In genomic region chr20:61986762-61987321, GRCh38 we compare ENCODE assay signal across 23 cellular contexts.
DNase-seq lines count a peak whose midpoint lies in the region; ATAC-seq, FAIRE-seq and TF ChIP-seq lines count a peak whose summit lies in the region.
"Had no signal": no experiment of that assay in that cellular context is flagged by ENCODE, and none has a peak within 500 bp of the region (broad histone marks: within the 10 kb centered on the region; RNA-seq: fewer than 3 reads in every experiment).

No MANE protein-coding gene starts in this region.

- H3K36me3 ChIP-seq in cardiac muscle cell: peaks cover 2% of the 10 kb centered on the region
- peaks cover 22 to 30% of the 10 kb centered on the region in 2 donors for H3K36me3 ChIP-seq in kidney (ENCODE audit: control insufficient read depth in 1 of 2, insufficient read depth in 2 of 2, low read length in 2 of 2)

- H3K4me1 ChIP-seq in cardiac muscle cell (ENCODE audit: low read depth) (peaks cover 10% of the 10 kb centered on the region), kidney (ENCODE audit: control insufficient read depth in 1 of 2, insufficient read depth in 1 of 2, low read depth in 1 of 2, low read length in 2 of 2) (no peaks in the 10 kb centered on the region)

- DNase-seq in Right ventricle myocardium superior (peak; percentile 43), cardiac septum (ENCODE audit: low spot score) (no peak), cardiac muscle cell (ENCODE audit: low read depth in 1 of 2, low spot score in 1 of 2) (peak in 1 of 2 donors; percentile 21), kidney (peak; percentile 35), GM03348 (ENCODE audit: low spot score) (no peak), MV-4-11 (lab: John Stamatoyannopoulos, UW) (no peak)
- DNase-seq in activated naive CD8-positive, alpha-beta T cell treated with anti-CD3 and anti-CD28 coated beads for 36 hours: no peak
- DNase-seq: CD4-positive, alpha-beta T cell; KBM-7; NCI-H1105 treated with DMSO at 0.1 percent for 48 hours; NCI-H2029; NCI-H446; NCI-H524 treated with DMSO at 0.1 percent for 48 hours; NCI-H774; NK-92 treated with Interleukin-12 subunit alpha and Interleukin-12 subunit beta, amount 100 ng/mL, for 24 hours; PC-9; SHP77 had no signal

- H3K27ac Mint-ChIP-seq in activated naive CD8-positive, alpha-beta T cell treated with anti-CD3 and anti-CD28 coated beads for 36 hours: no peak overlapping the region
- H3K27ac Mint-ChIP-seq: CD4-positive, alpha-beta T cell had no signal

- H3K27me3 ChIP-seq in cardiac muscle cell: no peaks in the 10 kb centered on the region
- H3K27me3 ChIP-seq: BLaER1 treated with 17β-estradiol and CSF1 and Interleukin-3, amounts not matched to agents 10 nM and 100 nM had no signal

- no peak for FAIRE-seq in kidney (lab: Jason Lieb, UNC)
- FAIRE-seq: A204.1, D721Med, GM18507, H54 had no signal

- peaks cover 70% of the 10 kb centered on the region for H3K36me3 Mint-ChIP-seq in activated naive CD8-positive, alpha-beta T cell treated with anti-CD3 and anti-CD28 coated beads for 36 hours

- H3K4me3 ChIP-seq in cardiac muscle cell: no peak overlapping the region
- no peak overlapping the region for H3K4me3 ChIP-seq in kidney (ENCODE audit: low read length in 2 of 2)
- H3K4me3 ChIP-seq: PC-9 had no signal

- H3K27ac ChIP-seq in cardiac muscle cell (peak overlapping the region; percentile 64), kidney (ENCODE audit: low read depth in 2 of 2, low read length in 2 of 2) (no peak overlapping the region)
- H3K27ac ChIP-seq: BLaER1 treated with 17β-estradiol and CSF1 and Interleukin-3, amounts not matched to agents 10 nM and 100 nM; HL-60; PC-9 had no signal

- H3K4me1 Mint-ChIP-seq in activated naive CD8-positive, alpha-beta T cell treated with anti-CD3 and anti-CD28 coated beads for 36 hours: peaks cover 2% of the 10 kb centered on the region

- intact Hi-C loops in Right ventricle myocardium superior (cut with DNase I): no loop called here
- intact Hi-C loops in cardiac septum (cut with DNase I): no loop called here
- intact Hi-C loops in kidney (cut with DNase I): no loop called here

- H3K9me3 ChIP-seq in cardiac muscle cell (ENCODE audit: low read depth) (no peaks in the 10 kb centered on the region), kidney (ENCODE audit: control insufficient read depth in 1 of 2, low read length in 2 of 2) (peaks cover under 1 to 6% of the 10 kb centered on the region in 2 donors)

- no peak for TF ChIP-seq CTCF in cardiac muscle cell (IDR thresholded peaks at IDR 0.05; ENCODE audit: low read depth, low read length)
- no peak for TF ChIP-seq CTCF in kidney (IDR thresholded peaks at IDR 0.05; ENCODE audit: borderline replicate concordance, extremely low read depth, insufficient read depth)

- no peaks in the 10 kb centered on the region for H3K27me3 Mint-ChIP-seq in activated naive CD8-positive, alpha-beta T cell treated with anti-CD3 and anti-CD28 coated beads for 36 hours
- H3K27me3 Mint-ChIP-seq: CD4-positive, alpha-beta T cell had no signal

- H3K9me3 Mint-ChIP-seq in activated naive CD8-positive, alpha-beta T cell treated with anti-CD3 and anti-CD28 coated beads for 36 hours: peaks cover 18% of the 10 kb centered on the region

- no peak overlapping the region for H3K4me3 Mint-ChIP-seq in activated naive CD8-positive, alpha-beta T cell treated with anti-CD3 and anti-CD28 coated beads for 36 hours
- H3K4me3 Mint-ChIP-seq: CD4-positive, alpha-beta T cell had no signal

- ATAC-seq in Right ventricle myocardium superior (ENCODE audit: poor library complexity): peak; percentile 73

- H3K9ac ChIP-seq in kidney (ENCODE audit: low read length in 2 of 2): no peak overlapping the region
- H3K9ac ChIP-seq: BLaER1 treated with 17β-estradiol and CSF1 and Interleukin-3, amounts not matched to agents 10 nM and 100 nM had no signal

Comparison
In these comparisons a context has a peak if more than half of its experiments do, and no peak if none do; other contexts are left out.
1. DNase-seq: peak in Right ventricle myocardium superior (single experiment) and kidney (single experiment); none in cardiac septum (single experiment), GM03348 (single experiment), MV-4-11 (single experiment) and activated naive CD8-positive, alpha-beta T cell treated with anti-CD3 and anti-CD28 coated beads for 36 hours (single experiment).